In the genomic region with DNA sequence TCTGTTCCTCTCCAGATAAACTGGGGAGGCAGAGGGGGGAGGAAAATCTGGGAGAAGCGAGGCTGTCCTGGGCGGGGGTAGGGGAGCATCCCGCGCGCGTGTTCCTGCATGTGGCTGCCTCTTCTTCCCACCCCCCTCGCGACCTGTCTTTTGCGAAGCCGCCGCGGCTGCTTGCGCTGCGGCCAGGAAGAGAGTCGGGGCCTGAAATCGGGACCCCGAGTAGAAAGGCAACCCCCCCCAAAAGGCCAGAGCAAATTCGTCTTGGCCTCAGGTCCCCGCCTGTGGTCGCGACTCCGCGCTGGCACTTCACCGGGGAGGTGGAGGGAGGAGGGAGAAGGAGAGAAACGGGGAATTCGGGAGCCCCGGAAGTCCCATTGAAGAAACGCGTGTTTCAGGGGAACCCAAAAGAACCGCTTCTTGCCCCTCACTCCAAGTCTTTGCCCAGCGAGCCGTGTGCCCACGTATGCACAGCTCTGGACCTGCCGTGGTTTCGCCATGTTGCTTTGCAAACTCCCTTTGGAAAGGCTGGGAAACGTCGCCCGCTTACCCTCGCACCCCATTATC, we compare ENCODE assay signal across 8 cellular contexts. TPM values are rescaled to one million over a fixed set of nuclear protein-coding genes. Genes with fewer than 3 reads are reported as not detected.
DNase-seq lines count a peak whose midpoint lies in the region; ATAC-seq, FAIRE-seq and TF ChIP-seq lines count a peak whose summit lies in the region.

No MANE protein-coding gene starts in this region.

- no peak for TF ChIP-seq EP300 in ovary (IDR thresholded peaks at IDR 0.05)

- intact Hi-C loops in activated CD8-positive, alpha-beta T cell treated with anti-CD3 and anti-CD28 coated beads for 36 hours (cut with micrococcal nuclease) = loop anchor here (5.0 kb wide), 1 partner anchor 402 kb away; the partner anchor contains the start of gene PARP11
- intact Hi-C loops in esophagus squamous epithelium (cut with DNase I) (no loop called here), ovary (cut with DNase I) (loop anchor here (2.0 to 10.0 kb wide), 5 partner anchors 46 to 970 kb away; partner anchors contain the start of gene TIGAR (in 1 of the 4))

- no peak for DNase-seq in GM19239 (ENCODE audit: insufficient read length, low spot score)
- DNase-seq in activated CD8-positive, alpha-beta T cell treated with anti-CD3 and anti-CD28 coated beads for 36 hours = no peak
- DNase-seq in esophagus squamous epithelium (lab: John Stamatoyannopoulos, UW) = no peak
- DNase-seq in ovary = peak in 2 of 5 donors; percentile 44 to 47
- DNase-seq in NCI-H2227 treated with DMSO at 0.1 percent for 48 hours (lab: John Stamatoyannopoulos, UW) = no peak

- H3K4me1 ChIP-seq in esophagus squamous epithelium = peaks cover 42 to 99% (median 59%) of the 10 kb centered on the region in 3 donors
- peaks cover 16% of the 10 kb centered on the region for H3K4me1 ChIP-seq in ovary (ENCODE audit: insufficient read depth)

- H3K27me3 ChIP-seq in esophagus squamous epithelium = peaks cover 0 to 71% (median 0%) of the 10 kb centered on the region in 4 donors
- no peaks in the 10 kb centered on the region for H3K27me3 ChIP-seq in ovary

- peak overlapping the region; percentile 54 to 94 (median 84) for H3K4me3 ChIP-seq in esophagus squamous epithelium
- H3K4me3 ChIP-seq in ovary = peak overlapping the region; percentile 79

- no peak for TF ChIP-seq CTCF in activated CD8-positive, alpha-beta T cell treated with anti-CD3 and anti-CD28 coated beads for 36 hours (IDR thresholded peaks at IDR 0.05)
- TF ChIP-seq CTCF in esophagus squamous epithelium (IDR thresholded peaks at IDR 0.05) (no peak), ovary (IDR thresholded peaks at IDR 0.05) (no peak)

- TF ChIP-seq POLR2A in esophagus squamous epithelium (IDR thresholded peaks at IDR 0.05) (no peak), ovary (IDR thresholded peaks at IDR 0.05) (no peak)

- peaks cover 61% of the 10 kb centered on the region for H3K36me3 Mint-ChIP-seq in activated CD8-positive, alpha-beta T cell treated with anti-CD3 and anti-CD28 coated beads for 36 hours (ENCODE audit: low read depth)

- 0% methylated on average over 1 to 19 of the region's 39 CpGs for WGBS in esophagus squamous epithelium, 2 donors
- WGBS in ovary, 3 donors = 1% methylated on average over 39 of the region's 39 CpGs

- peaks cover 25% of the 10 kb centered on the region for H3K4me1 Mint-ChIP-seq in activated CD8-positive, alpha-beta T cell treated with anti-CD3 and anti-CD28 coated beads for 36 hours (ENCODE audit: low read depth)

- no peak for ATAC-seq in activated CD8-positive, alpha-beta T cell treated with anti-CD3 and anti-CD28 coated beads for 36 hours
- no peak for ATAC-seq in HG02885 (IDR thresholded peaks at IDR 0.05; ENCODE audit: poor library complexity, unreplicated experiment)
- ATAC-seq in HG03039 (IDR thresholded peaks at IDR 0.05; ENCODE audit: unreplicated experiment) = no peak
- ATAC-seq in GM21526 (IDR thresholded peaks at IDR 0.05; ENCODE audit: low FRiP score, unreplicated experiment) = no peak

- H3K9me3 ChIP-seq in esophagus squamous epithelium = no peaks in the 10 kb centered on the region
- no peaks in the 10 kb centered on the region for H3K9me3 ChIP-seq in ovary

- peak overlapping the region; percentile 100 for H3K27ac Mint-ChIP-seq in activated CD8-positive, alpha-beta T cell treated with anti-CD3 and anti-CD28 coated beads for 36 hours

- peaks cover 0 to 21% (median 0%) of the 10 kb centered on the region in 3 donors for H3K36me3 ChIP-seq in esophagus squamous epithelium
- H3K36me3 ChIP-seq in ovary = no peaks in the 10 kb centered on the region

- POLR2A ChIA-PET in activated CD8-positive, alpha-beta T cell treated with anti-CD3 and anti-CD28 coated beads for 36 hours (lab: Charles Lee) = interaction anchor here (0.9 to 17.2 kb wide), 13 partner anchors 9 to 303 kb away, joined by 3 to 375 read pairs (median 8); no protein-coding TSS in a partner anchor

- H3K4me3 Mint-ChIP-seq in activated CD8-positive, alpha-beta T cell treated with anti-CD3 and anti-CD28 coated beads for 36 hours = peak overlapping the region; percentile 100

- CTCF ChIA-PET in activated CD8-positive, alpha-beta T cell treated with anti-CD3 and anti-CD28 coated beads for 36 hours (lab: Charles Lee) = interaction anchor here (1.0 to 5.2 kb wide), 6 partner anchors 10 to 280 kb away, joined by 3 to 136 read pairs (median 28); no protein-coding TSS in a partner anchor

- H3K27me3 Mint-ChIP-seq in activated CD8-positive, alpha-beta T cell treated with anti-CD3 and anti-CD28 coated beads for 36 hours = no peaks in the 10 kb centered on the region

- H3K27ac ChIP-seq in esophagus squamous epithelium (peak overlapping the region; percentile 82 to 97 (median 94)), ovary (peak overlapping the region; percentile 16 to 26)

- FAIRE-seq in GM19239 (lab: Jason Lieb, UNC) = peak; percentile 53

- H3K9me3 Mint-ChIP-seq in activated CD8-positive, alpha-beta T cell treated with anti-CD3 and anti-CD28 coated beads for 36 hours = no peaks in the 10 kb centered on the region

RNA-seq across cellular contexts. Expression of gene CCND2, which starts 0.9 kb away (rescaled TPM):
- 100 to 1,000 TPM; 617 to 639 TPM for total RNA-seq in activated CD8-positive, alpha-beta T cell treated with anti-CD3 and anti-CD28 coated beads for 36 hours
- total RNA-seq in esophagus squamous epithelium (10 to 100 TPM; 13.9 to 49.8 (median 35.9) TPM), ovary (100 to 1,000 TPM in 1 of 7 donors, 10 to 100 TPM in 6; 24.1 to 105 (median 70.7) TPM)
- 10 to 100 TPM in 1 of 2 donors, 1 to 10 TPM in 1; 4.0 to 16.3 TPM for polyA plus RNA-seq in ovary

RNA-seq across cellular contexts. Expression of gene TIGAR, which starts 46.5 kb away (rescaled TPM):
- total RNA-seq in activated CD8-positive, alpha-beta T cell treated with anti-CD3 and anti-CD28 coated beads for 36 hours = 1 to 10 TPM; 8.2 to 8.7 TPM
- total RNA-seq in esophagus squamous epithelium = 1 to 10 TPM; 5.1 to 8.1 (median 5.9) TPM
- 10 to 100 TPM in 1 of 7 donors, 1 to 10 TPM in 5, under 1 TPM in 1; 0.36 to 10.3 (median 4.1) TPM for total RNA-seq in ovary
- polyA plus RNA-seq in ovary = 1 to 10 TPM; 1.0 to 8.1 TPM

Comparison
In these comparisons a context has a peak if more than half of its experiments do, and no peak if none do; other contexts are left out.
1. RNA of gene CCND2, which starts 0.9 kb away (total RNA-seq): 617 to 639 TPM in activated CD8-positive, alpha-beta T cell treated with anti-CD3 and anti-CD28 coated beads for 36 hours; 24.1 to 105 TPM in ovary and 13.9 to 49.8 TPM in esophagus squamous epithelium; every median in the first group is over 4 times any median in the second.